In genomic region chr9:69516353-69517322, GRCh38 we compare ENCODE assay signal across 15 cellular contexts.
"Had no signal": no experiment of that assay in that cellular context is flagged by ENCODE, and none has a peak within 500 bp of the region (broad histone marks: within the 10 kb centered on the region; RNA-seq: fewer than 3 reads in every experiment).

No MANE protein-coding gene starts in this region.

- H3K27ac ChIP-seq: colonic mucosa, foreskin keratinocyte, left ventricle myocardium inferior, lower lobe of right lung, right atrium auricular region, stomach, uterus had no signal

- DNase-seq: colonic mucosa; dermis blood vessel endothelial cell; foreskin keratinocyte; immature natural killer cell; left cardiac atrium; left ventricle myocardium inferior; natural killer cell; small intestine; stimulated activated CD4-positive, alpha-beta T cell treated with anti-CD3 and anti-CD28 coated beads, Interleukin-12 subunit alpha, Interleukin-12 subunit beta, amount 100 ng/mL, for 4 hours; stomach; trophoblast cell; uterus had no signal

- H3K36me3 ChIP-seq: colonic mucosa, lower lobe of right lung, right atrium auricular region, uterus had no signal

- H3K4me1 ChIP-seq: colonic mucosa, foreskin keratinocyte, left ventricle myocardium inferior, lower lobe of right lung, right atrium auricular region, stomach, uterus had no signal

- H3K4me3 ChIP-seq: colonic mucosa, left ventricle myocardium inferior, lower lobe of right lung, right atrium auricular region, stomach, uterus had no signal

- H3K9me3 ChIP-seq: colonic mucosa, left ventricle myocardium inferior, lower lobe of right lung, right atrium auricular region, stomach, uterus had no signal

- H3K27me3 ChIP-seq: colonic mucosa, right atrium auricular region, stomach, uterus had no signal

- ATAC-seq: foreskin keratinocyte, left cardiac atrium, natural killer cell had no signal

- FAIRE-seq: keratinocyte, small intestine had no signal
